Comparison of ENCODE assay signal across 8 cellular contexts in the genomic region with DNA sequence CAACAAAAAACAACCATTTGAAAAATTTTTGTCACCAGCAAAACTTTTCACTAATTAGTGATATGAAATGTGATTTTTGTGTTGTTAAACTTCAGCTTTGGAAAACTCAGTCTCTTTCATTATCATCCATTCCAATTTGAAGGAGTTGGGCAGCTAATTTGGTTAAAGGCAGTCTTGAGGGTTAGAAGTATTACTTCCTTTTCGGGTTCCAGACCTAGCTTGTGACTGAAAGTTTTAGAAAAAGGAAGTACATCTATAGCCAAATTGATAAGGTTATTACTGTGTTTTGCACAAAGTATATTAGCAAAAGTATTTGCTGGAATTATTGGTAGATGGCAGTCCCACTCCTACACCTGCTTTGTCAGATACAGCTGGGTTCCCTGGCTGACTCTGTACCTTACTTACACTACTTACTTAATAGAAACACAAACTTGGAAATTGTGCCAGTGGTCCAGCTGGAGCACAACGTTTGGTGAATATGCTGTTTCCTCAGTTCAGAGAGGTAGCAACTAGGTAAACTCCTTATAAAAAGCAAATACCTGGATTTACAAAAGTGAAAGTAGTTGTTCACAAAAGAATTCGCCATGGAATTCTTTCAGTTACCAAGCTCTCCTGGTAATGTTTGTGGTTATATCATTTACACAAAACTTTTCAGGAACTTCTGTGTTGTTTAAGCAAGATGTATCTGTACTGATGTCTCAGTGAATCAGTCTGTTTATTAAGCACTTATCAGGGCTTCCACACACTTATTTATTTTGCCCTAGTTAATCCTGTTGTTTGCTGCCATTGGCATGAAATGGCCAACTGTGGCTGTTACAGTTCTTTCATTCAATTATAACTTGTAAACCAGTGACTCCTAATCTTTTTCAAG. TPM values are rescaled to one million over a fixed set of nuclear protein-coding genes. Genes with fewer than 3 reads are reported as not detected.
DNase-seq lines count a peak whose midpoint lies in the region; ATAC-seq and TF ChIP-seq lines count a peak whose summit lies in the region.

No MANE protein-coding gene starts in this region.

- H2BK5ac ChIP-seq in mesenchymal stem cell (ENCODE audit: low read depth, low read length, poor library complexity, severe bottlenecking), result no peak overlapping the region

- H3K79me1 ChIP-seq in mesenchymal stem cell (replicated peaks; ENCODE audit: low read length, poor library complexity, severe bottlenecking), result peaks cover 5% of the 10 kb centered on the region

- WGBS in mesenchymal stem cell, result 100% methylated on average over 1 of the region's 3 CpGs

- H2BK15ac ChIP-seq in mesenchymal stem cell (ENCODE audit: low read depth, poor library complexity, severe bottlenecking), result no peak overlapping the region

- H3K27me3 ChIP-seq in mesenchymal stem cell (ENCODE audit: control insufficient read depth in 1 of 2, insufficient read depth in 1 of 2, low read length in 2 of 2), result no peaks in the 10 kb centered on the region

- peak overlapping the region; percentile 85 for H2AK5ac ChIP-seq in mesenchymal stem cell (ENCODE audit: low read length, severe bottlenecking)

- ATAC-seq in GM18873 (IDR thresholded peaks at IDR 0.05; ENCODE audit: low FRiP score, unreplicated experiment), result peak; percentile 59
- ATAC-seq in HG02678 (IDR thresholded peaks at IDR 0.05; ENCODE audit: unreplicated experiment), result peak; percentile 69
- ATAC-seq in WTC11, result no peak

- POLR2A ChIA-PET in WTC11 (lab: Charles Lee), result no interaction called here

- no peaks in the 10 kb centered on the region for H3K4me1 Mint-ChIP-seq in WTC11

- H3K4me1 ChIP-seq in mesenchymal stem cell (ENCODE audit: control insufficient read depth, insufficient read depth, low read depth, low read length), result no peaks in the 10 kb centered on the region

- H3K18ac ChIP-seq in mesenchymal stem cell (ENCODE audit: low read depth in 1 of 2, low read length in 2 of 2), result no peak overlapping the region

- H3K36me3 ChIP-seq in mesenchymal stem cell (ENCODE audit: control insufficient read depth in 1 of 2, insufficient read depth in 2 of 2, low read depth in 1 of 2, low read length in 2 of 2), result peaks cover 10 to 82% of the 10 kb centered on the region in 2 experiments

- DNase-seq in NOMO-1 (lab: John Stamatoyannopoulos, UW; ENCODE audit: unreplicated experiment in 2 of 2), result peak; percentile 56 to 95
- DNase-seq in mesenchymal stem cell, result no peak
- no peak for DNase-seq in NCI-H226
- DNase-seq in WTC11 (ENCODE audit: low spot score), result no peak
- DNase-seq in stimulated activated naive CD4-positive, alpha-beta T cell treated with Interleukin-2 at 50 U/mL for 16 hours (lab: John Stamatoyannopoulos, UW), result no peak
- DNase-seq in AG08396 (ENCODE audit: low spot score), result no peak

- no peaks in the 10 kb centered on the region for H3K9me3 ChIP-seq in mesenchymal stem cell (ENCODE audit: control insufficient read depth, low read length)

- H4K91ac ChIP-seq in mesenchymal stem cell (ENCODE audit: low read length), result no peak overlapping the region

- no peak overlapping the region for H2BK12ac ChIP-seq in mesenchymal stem cell (ENCODE audit: low read length in 2 of 2)

- no peaks in the 10 kb centered on the region for H3K27me3 Mint-ChIP-seq in WTC11 (ENCODE audit: low read depth)

- H4K8ac ChIP-seq in mesenchymal stem cell (ENCODE audit: low read length), result no peak overlapping the region

- CTCF ChIA-PET in WTC11 (lab: Charles Lee), result no interaction called here

- H3K4me3 Mint-ChIP-seq in WTC11, result no peak overlapping the region

- H3K14ac ChIP-seq in mesenchymal stem cell (ENCODE audit: low read length in 2 of 2), result no peak overlapping the region

- H2BK120ac ChIP-seq in mesenchymal stem cell (ENCODE audit: low read depth, low read length), result no peak overlapping the region

- peak overlapping the region; percentile 16 for H3K4me2 ChIP-seq in mesenchymal stem cell (ENCODE audit: low read length, poor library complexity, severe bottlenecking)

- no peak overlapping the region for H3K27ac Mint-ChIP-seq in WTC11

- no peaks in the 10 kb centered on the region for H3K9me3 Mint-ChIP-seq in WTC11

- no peak overlapping the region for H3K23ac ChIP-seq in mesenchymal stem cell (ENCODE audit: low read length in 2 of 2)

- H3K4me3 ChIP-seq in mesenchymal stem cell (ENCODE audit: insufficient read depth in 1 of 2, low read depth in 1 of 2, low read length in 2 of 2), result no peak overlapping the region

- TF ChIP-seq CTCF in WTC11 (IDR thresholded peaks at IDR 0.05), result no peak

- H3K27ac ChIP-seq in mesenchymal stem cell (ENCODE audit: low read length, poor library complexity, severe bottlenecking), result peak overlapping the region; percentile 65

- no peak overlapping the region for H3K4ac ChIP-seq in mesenchymal stem cell (ENCODE audit: low read depth in 1 of 2, low read length in 2 of 2)

- H3K36me3 Mint-ChIP-seq in WTC11, result peaks cover 20% of the 10 kb centered on the region

- no peak overlapping the region for H3K9ac ChIP-seq in mesenchymal stem cell (ENCODE audit: low read length)

- no peak overlapping the region for H2AFZ ChIP-seq in mesenchymal stem cell (ENCODE audit: low read depth, low read length)

TF ChIP-seq in WTC11, 78 proteins besides CTCF, POLR2A, EP300 and RAD21:
- TF ChIP-seq, protein P1, sequence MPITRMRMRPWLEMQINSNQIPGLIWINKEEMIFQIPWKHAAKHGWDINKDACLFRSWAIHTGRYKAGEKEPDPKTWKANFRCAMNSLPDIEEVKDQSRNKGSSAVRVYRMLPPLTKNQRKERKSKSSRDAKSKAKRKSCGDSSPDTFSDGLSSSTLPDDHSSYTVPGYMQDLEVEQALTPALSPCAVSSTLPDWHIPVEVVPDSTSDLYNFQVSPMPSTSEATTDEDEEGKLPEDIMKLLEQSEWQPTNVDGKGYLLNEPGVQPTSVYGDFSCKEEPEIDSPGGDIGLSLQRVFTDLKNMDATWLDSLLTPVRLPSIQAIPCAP (CRISPR knock-in tag; IDR thresholded peaks at IDR 0.05), result no peak
- TF ChIP-seq PRRX2 (CRISPR knock-in tag; IDR thresholded peaks at IDR 0.05), result no peak

RNA-seq across cellular contexts. Expression of a gene that starts 31.6 kb away (rescaled TPM):
- polyA plus RNA-seq in mesenchymal stem cell (2013, experiment 1 of 2), result 6.3 TPM
- polyA plus RNA-seq in mesenchymal stem cell (2013, experiment 2 of 2), result 5.7 TPM
- 5.0 to 5.6 TPM (median 5.1 TPM) in 3 replicates for total RNA-seq in WTC11 (2021)

Comparison
In these comparisons a context has a peak if more than half of its experiments do, and no peak if none do; other contexts are left out.
1. DNase-seq: peak in NOMO-1 (2 of 2); none in mesenchymal stem cell (single experiment), NCI-H226 (single experiment), WTC11 (single experiment), stimulated activated naive CD4-positive, alpha-beta T cell treated with Interleukin-2 at 50 U/mL for 16 hours (single experiment) and AG08396 (single experiment).